In the genomic region with DNA sequence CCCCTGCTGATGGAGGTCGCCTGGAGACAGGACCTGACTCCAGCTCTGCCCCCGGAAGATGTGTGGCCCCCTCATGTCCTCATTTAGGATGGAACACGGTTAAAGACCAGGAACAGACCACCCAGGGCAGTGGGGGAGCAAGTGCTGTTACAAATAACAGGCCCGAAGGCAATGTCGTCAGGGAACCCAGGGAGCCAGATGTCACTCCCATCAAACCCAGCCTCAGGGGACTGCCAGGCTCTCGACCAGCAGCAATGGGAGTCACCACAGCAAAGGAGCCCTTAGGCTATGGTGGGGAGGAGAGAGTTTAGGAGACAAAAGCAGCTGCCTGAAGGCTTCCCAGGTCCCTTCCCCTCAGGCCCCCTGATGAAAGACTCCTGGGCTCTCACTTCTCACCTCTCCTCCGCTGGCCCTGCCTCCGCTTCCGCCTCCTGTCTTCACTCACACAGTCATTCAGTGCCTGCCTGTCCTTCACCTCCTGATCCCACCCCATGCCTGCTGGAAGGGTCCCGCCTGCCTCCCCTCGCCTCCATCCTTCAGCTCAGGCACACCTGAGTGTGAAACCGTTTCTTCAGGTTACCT, we compare ENCODE assay signal across 8 cellular contexts. TPM values are rescaled to one million over a fixed set of nuclear protein-coding genes. Genes with fewer than 3 reads are reported as not detected.
A peak's percentile ranks its signal among the peaks of the same experiment; 100 is the strongest.
DNase-seq lines count a peak whose midpoint lies in the region; ATAC-seq and TF ChIP-seq lines count a peak whose summit lies in the region.

No MANE protein-coding gene starts in this region.

- H2BK15ac ChIP-seq in H9 (ENCODE audit: low read depth, low read length): no peak overlapping the region

- H3T11ph ChIP-seq in H9 (ENCODE audit: low read length): no peak overlapping the region

- H3K27me3 Mint-ChIP-seq in Calu3 (ENCODE audit: unreplicated experiment) (no peaks in the 10 kb centered on the region), nephron progenitor cell (ENCODE audit: low read depth, poor library complexity) (peaks cover 4% of the 10 kb centered on the region), H9 (ENCODE audit: low read depth) (no peaks in the 10 kb centered on the region)
- no peaks in the 10 kb centered on the region for H3K27me3 Mint-ChIP-seq in activated naive CD8-positive, alpha-beta T cell

- H3K4me1 ChIP-seq in Karpas-422 (ENCODE audit: low read length) (peaks cover 78% of the 10 kb centered on the region), smooth muscle cell (ENCODE audit: low read depth) (peaks cover 10% of the 10 kb centered on the region), H9 (ENCODE audit: insufficient read depth, low read length) (peaks cover 3% of the 10 kb centered on the region; the same call in 1 of the 2 replicates)

- ATAC-seq in HG02678 (IDR thresholded peaks at IDR 0.05; ENCODE audit: unreplicated experiment) (no peak), left ventricle myocardium superior (no peak)

- CTCF ChIA-PET in Calu3 (lab: Charles Lee): interaction anchor here (0.7 to 2.1 kb wide), 8 partner anchors 8 to 509 kb away, joined by 3 to 16 read pairs (median 8); partner anchors contain the start of genes ATF4, RPL3 and TAB1

- peak overlapping the region; percentile 96 for H3K27ac ChIP-seq in Karpas-422 (ENCODE audit: low read length)
- no peak overlapping the region for H3K27ac ChIP-seq in smooth muscle cell (ENCODE audit: low read depth)
- H3K27ac ChIP-seq in H9 (ENCODE audit: insufficient read length, low read depth, low read length): no peak overlapping the region

- H3F3A ChIP-seq in smooth muscle cell (ENCODE audit: low read depth): peaks cover 6% of the 10 kb centered on the region

- no peak for DNase-seq in Calu3
- DNase-seq in Karpas-422: peak; percentile 69
- no peak for DNase-seq in nephron progenitor cell
- DNase-seq in smooth muscle cell (lab: John Stamatoyannopoulos, UW; ENCODE audit: unreplicated experiment): no peak
- DNase-seq in H9: no peak
- DNase-seq in left ventricle myocardium superior: no peak

- WGBS in smooth muscle cell (ENCODE audit: low lambda C conversion rate): 76% methylated on average over 12 of the region's 12 CpGs
- WGBS in H9 (ENCODE audit: extremely low coverage, insufficient read length, low lambda C conversion rate): no CpG with 5 or more reads among the region's 12 CpGs

- H3K36me3 ChIP-seq in Karpas-422 (ENCODE audit: insufficient read depth, low read length) (peaks cover 14% of the 10 kb centered on the region), smooth muscle cell (ENCODE audit: low read depth) (no peaks in the 10 kb centered on the region)

- TF ChIP-seq CTCF in Calu3 (IDR thresholded peaks at IDR 0.05; ENCODE audit: unreplicated experiment) (no peak), nephron progenitor cell (IDR thresholded peaks at IDR 0.05) (no peak), smooth muscle cell (IDR thresholded peaks at IDR 0.05; ENCODE audit: borderline replicate concordance, insufficient read depth, poor library complexity, severe bottlenecking) (no peak), H9 (conservative IDR thresholded peaks at IDR 0.05) (no peak)

- H3K23ac ChIP-seq in H9 (ENCODE audit: insufficient read length, low read depth, low read length): no peak overlapping the region

- no peak overlapping the region for H4K91ac ChIP-seq in H9 (ENCODE audit: insufficient read length, low read depth, low read length)

- peak overlapping the region; percentile 68 for H3K4me3 ChIP-seq in Karpas-422 (ENCODE audit: low read length)
- H3K4me3 ChIP-seq in smooth muscle cell: no peak overlapping the region

- no peak overlapping the region for H2BK20ac ChIP-seq in H9 (ENCODE audit: low read depth, low read length, poor library complexity, severe bottlenecking)

- H3K36me3 Mint-ChIP-seq in Calu3 (ENCODE audit: insufficient read depth, unreplicated experiment) (peaks cover 93% of the 10 kb centered on the region), nephron progenitor cell (ENCODE audit: low read depth) (peaks cover 36% of the 10 kb centered on the region), H9 (ENCODE audit: insufficient read depth in 1 of 3, low read depth in 3 of 3) (peaks cover 11 to 60% (median 49%) of the 10 kb centered on the region in 3 experiments)
- H3K36me3 Mint-ChIP-seq in activated naive CD8-positive, alpha-beta T cell: peaks cover 7% of the 10 kb centered on the region

- H4K8ac ChIP-seq in H9 (replicated peaks; ENCODE audit: insufficient read length, low read depth, low read length): no peak overlapping the region

- no peak overlapping the region for H2BK5ac ChIP-seq in H9 (ENCODE audit: insufficient read length, low read length)

- H2BK12ac ChIP-seq in H9 (ENCODE audit: insufficient read length, low read depth, low read length): no peak overlapping the region

- no peak overlapping the region for H4K5ac ChIP-seq in H9 (ENCODE audit: insufficient read length, low read depth, low read length)

- H3K4me2 ChIP-seq in Karpas-422 (ENCODE audit: low read depth, low read length, poor library complexity, severe bottlenecking) (peak overlapping the region; percentile 88), smooth muscle cell (no peak overlapping the region), H9 (ENCODE audit: insufficient read depth, insufficient read length, low read length) (no peak overlapping the region)

- no peak overlapping the region for H2BK120ac ChIP-seq in H9 (ENCODE audit: low read depth, low read length, poor library complexity, severe bottlenecking)

- no peak overlapping the region for H2AK5ac ChIP-seq in H9 (ENCODE audit: insufficient read length, low read length)

- H3K9me3 ChIP-seq in Karpas-422 (ENCODE audit: low read length): no peaks in the 10 kb centered on the region
- H3K9me3 ChIP-seq in smooth muscle cell (replicated peaks; ENCODE audit: low read depth): no peaks in the 10 kb centered on the region
- no peaks in the 10 kb centered on the region for H3K9me3 ChIP-seq in H9 (ENCODE audit: control insufficient read depth, low read depth, low read length)

- no peak overlapping the region for H3K18ac ChIP-seq in H9 (ENCODE audit: insufficient read length, low read depth, low read length)

- BruUV-seq in Calu3 (replicated peaks; lab: Mats Ljungman, UMichigan): no TSS peak

- H3K27me3 ChIP-seq in Karpas-422 (ENCODE audit: low read length) (no peaks in the 10 kb centered on the region), smooth muscle cell (ENCODE audit: low read depth) (no peaks in the 10 kb centered on the region), H9 (ENCODE audit: insufficient read depth, low read length) (no peaks in the 10 kb centered on the region)

- no peak overlapping the region for H3K14ac ChIP-seq in H9 (ENCODE audit: insufficient read depth, low read length)

- intact Hi-C loops in Calu3 (cut with micrococcal nuclease; ENCODE audit: unreplicated experiment) (loop anchor here (10.0 kb wide), 1 partner anchor 213 kb away; the partner anchor contains the start of gene RPL3), left ventricle myocardium superior (cut with micrococcal nuclease) (no loop called here)

- peaks cover 6% of the 10 kb centered on the region for H3K23me2 ChIP-seq in H9 (ENCODE audit: insufficient read length, low read depth, low read length, poor library complexity, severe bottlenecking)

- H4K20me1 ChIP-seq in Karpas-422 (ENCODE audit: insufficient read depth, low read depth, low read length) (peaks cover 17% of the 10 kb centered on the region; the same call in 1 of the 2 replicates), smooth muscle cell (ENCODE audit: low read depth) (peaks cover 70% of the 10 kb centered on the region), H9 (ENCODE audit: control insufficient read depth, insufficient read depth, insufficient read length) (no peaks in the 10 kb centered on the region)

- H3K4me1 Mint-ChIP-seq in Calu3 (ENCODE audit: low read depth, unreplicated experiment): peaks cover 65% of the 10 kb centered on the region
- H3K4me1 Mint-ChIP-seq in activated naive CD8-positive, alpha-beta T cell (ENCODE audit: low read depth): peaks cover 73% of the 10 kb centered on the region
- peaks cover 86% of the 10 kb centered on the region for H3K4me1 Mint-ChIP-seq in nephron progenitor cell
- peaks cover 37 to 46% of the 10 kb centered on the region in 2 experiments for H3K4me1 Mint-ChIP-seq in H9

- H3K4ac ChIP-seq in H9 (ENCODE audit: low read depth, low read length): no peak overlapping the region

- H3K56ac ChIP-seq in H9 (ENCODE audit: insufficient read length, low read depth, low read length): no peak overlapping the region

- no peaks in the 10 kb centered on the region for H3K9me2 ChIP-seq in Karpas-422 (replicated peaks; ENCODE audit: insufficient read depth, low read length)

- H3K9ac ChIP-seq in Karpas-422 (ENCODE audit: low read length) (peak overlapping the region; percentile 79), smooth muscle cell (ENCODE audit: low read depth) (no peak overlapping the region), H9 (ENCODE audit: extremely low read depth, insufficient read length, low read length) (no peak overlapping the region)

- H3K4me3 Mint-ChIP-seq in Calu3 (ENCODE audit: low read depth, unreplicated experiment) (no peak overlapping the region), nephron progenitor cell (no peak overlapping the region), H9 (no peak overlapping the region; a peak in 1 of 5 replicates)
- H3K4me3 Mint-ChIP-seq in activated naive CD8-positive, alpha-beta T cell: peak overlapping the region; percentile 97

- H3K79me2 ChIP-seq in Karpas-422 (ENCODE audit: low read length) (peaks cover 22% of the 10 kb centered on the region), smooth muscle cell (ENCODE audit: low read depth) (peaks cover 25% of the 10 kb centered on the region), H9 (ENCODE audit: insufficient read depth, low read length) (peaks cover 2% of the 10 kb centered on the region; the same call in 1 of the 2 replicates)

- no peaks in the 10 kb centered on the region for H3K9me3 Mint-ChIP-seq in Calu3 (ENCODE audit: low read depth, unreplicated experiment)
- no peaks in the 10 kb centered on the region for H3K9me3 Mint-ChIP-seq in activated naive CD8-positive, alpha-beta T cell (ENCODE audit: low read depth)
- no peaks in the 10 kb centered on the region for H3K9me3 Mint-ChIP-seq in nephron progenitor cell
- no peaks in the 10 kb centered on the region; a peak in 1 of 5 replicates for H3K9me3 Mint-ChIP-seq in H9

- H3K27ac Mint-ChIP-seq in Calu3 (ENCODE audit: unreplicated experiment) (peak overlapping the region; percentile 4), nephron progenitor cell (peak overlapping the region; percentile 86), H9 (peak overlapping the region in 1 of 3 experiments; percentile 44; a peak in 1 of 7 replicates)
- no peak overlapping the region for H3K27ac Mint-ChIP-seq in activated naive CD8-positive, alpha-beta T cell

- H2AFZ ChIP-seq in Karpas-422 (ENCODE audit: low read length) (no peak overlapping the region), smooth muscle cell (ENCODE audit: low read depth) (no peak overlapping the region), H9 (ENCODE audit: low read length) (no peak overlapping the region)

- H3K79me1 ChIP-seq in H9 (ENCODE audit: insufficient read depth, low read depth, low read length, poor library complexity, severe bottlenecking): no peaks in the 10 kb centered on the region

RNA-seq across cellular contexts. Expression of gene RPS19BP1, which starts 4.4 kb away (rescaled TPM):
- total RNA-seq in Calu3 (2022) (82.9 and 87.7 TPM in 2 replicates), smooth muscle cell (42.8 and 71.6 TPM in 2 replicates), H9 (2021) (65.0 and 72.2 TPM in 2 replicates), left ventricle myocardium superior (58.1 TPM)
- total RNA-seq in Karpas-422 (2014; rRNA removed; shearing (Covaris generic); ENCODE audit: low replicate concordance): 91.1 and 198 TPM in 2 replicates
- polyA plus RNA-seq in smooth muscle cell: 97.1 and 115 TPM in 2 replicates

RNA-seq across cellular contexts. Expression of gene ATF4, which starts 7.8 kb away (rescaled TPM):
- 294 and 372 TPM in 2 replicates for total RNA-seq in Calu3 (2022)
- total RNA-seq in Karpas-422 (2014; rRNA removed; shearing (Covaris generic); ENCODE audit: low replicate concordance): 543 and 666 TPM in 2 replicates
- 421 and 443 TPM in 2 replicates for total RNA-seq in smooth muscle cell
- 288 and 339 TPM in 2 replicates for polyA plus RNA-seq in smooth muscle cell
- total RNA-seq in H9 (2021): 455 TPM in 2 replicates
- 214 TPM for total RNA-seq in left ventricle myocardium superior

RNA-seq across cellular contexts. Expression of gene MIEF1, which starts 26.1 kb away (rescaled TPM):
- total RNA-seq in Calu3 (2022) (39.2 and 44.3 TPM in 2 replicates), smooth muscle cell (11.1 and 17.8 TPM in 2 replicates), H9 (2021) (32.6 and 34.7 TPM in 2 replicates), left ventricle myocardium superior (16.1 TPM)
- total RNA-seq in Karpas-422 (2014; rRNA removed; shearing (Covaris generic); ENCODE audit: low replicate concordance): 23.2 and 25.0 TPM in 2 replicates
- polyA plus RNA-seq in smooth muscle cell: 11.3 and 14.5 TPM in 2 replicates

RNA-seq across cellular contexts. Expression of gene CACNA1I, which starts 42.4 kb away (rescaled TPM):
- total RNA-seq in Calu3 (2022) (0.05 and 0.07 TPM in 2 replicates), smooth muscle cell (not detected in 2 replicates), H9 (2021) (0.50 and 0.53 TPM in 2 replicates), left ventricle myocardium superior (not detected)
- total RNA-seq in Karpas-422 (2014; rRNA removed; shearing (Covaris generic); ENCODE audit: low replicate concordance): not detected in 2 replicates
- not detected in 2 replicates for polyA plus RNA-seq in smooth muscle cell
